Comparison of ENCODE assay signal across 15 cellular contexts in genomic region chr16:1752853-1753252, GRCh38. TPM values are rescaled to one million over a fixed set of nuclear protein-coding genes. Genes with fewer than 3 reads are reported as not detected.
DNase-seq lines count a peak whose midpoint lies in the region; ATAC-seq, FAIRE-seq and TF ChIP-seq lines count a peak whose summit lies in the region.
"Had no signal": no experiment of that assay in that cellular context is flagged by ENCODE, and none has a peak within 500 bp of the region (broad histone marks: within the 10 kb centered on the region; RNA-seq: fewer than 3 reads in every experiment).

No MANE protein-coding gene starts in this region.

- H3K9me3 Mint-ChIP-seq in IgD-negative memory B cell, result no peaks in the 10 kb centered on the region
- no peaks in the 10 kb centered on the region for H3K9me3 Mint-ChIP-seq in chondrocyte (ENCODE audit: low read depth)
- H3K9me3 Mint-ChIP-seq: CD4-positive, alpha-beta T cell had no signal

- no peaks in the 10 kb centered on the region for H3K36me3 Mint-ChIP-seq in IgD-negative memory B cell
- peaks cover 19% of the 10 kb centered on the region for H3K36me3 Mint-ChIP-seq in chondrocyte (ENCODE audit: low read depth)

- DNase-seq in NCI-H2171 treated with DMSO at 0.1 percent for 48 hours (lab: John Stamatoyannopoulos, UW) (peak; percentile 68), NCI-H2171 (lab: John Stamatoyannopoulos, UW) (no peak), chondrocyte (ENCODE audit: low spot score) (no peak), GM19239 (ENCODE audit: insufficient read length, low spot score) (no peak)
- DNase-seq: AML-193; Caco-2; CD4-positive, alpha-beta T cell; GDM1; GM23248; KBM-7 had no signal

- no peak for ATAC-seq in HG03520 (IDR thresholded peaks at IDR 0.05; ENCODE audit: unreplicated experiment)
- ATAC-seq in HG02623 (IDR thresholded peaks at IDR 0.05; ENCODE audit: unreplicated experiment), result no peak
- ATAC-seq: A549 had no signal

- H3K27ac Mint-ChIP-seq in IgD-negative memory B cell, result peak overlapping the region in 2 of 3 donors; percentile 73
- H3K27ac Mint-ChIP-seq in chondrocyte (ENCODE audit: unreplicated experiment), result peak overlapping the region; percentile 17
- H3K27ac Mint-ChIP-seq: CD4-positive, alpha-beta T cell had no signal

- no peak for TF ChIP-seq CTCF in chondrocyte (IDR thresholded peaks at IDR 0.05)

- H3K4me1 Mint-ChIP-seq in IgD-negative memory B cell, result no peaks in the 10 kb centered on the region
- H3K4me1 Mint-ChIP-seq in chondrocyte (ENCODE audit: low read depth), result no peaks in the 10 kb centered on the region

- no peak overlapping the region for H3K4me3 Mint-ChIP-seq in IgD-negative memory B cell
- H3K4me3 Mint-ChIP-seq in chondrocyte (ENCODE audit: unreplicated experiment), result no peak overlapping the region
- H3K4me3 Mint-ChIP-seq: CD4-positive, alpha-beta T cell had no signal

- H3K27me3 Mint-ChIP-seq in IgD-negative memory B cell (no peaks in the 10 kb centered on the region), chondrocyte (ENCODE audit: low read depth) (no peaks in the 10 kb centered on the region)
- H3K27me3 Mint-ChIP-seq: CD4-positive, alpha-beta T cell had no signal

- no peak for FAIRE-seq in GM19239 (lab: Jason Lieb, UNC)
- FAIRE-seq: A549, D721Med had no signal

RNA-seq across cellular contexts. Expression of gene NME3, which starts 18.5 kb away (rescaled TPM):
- polyA plus RNA-seq in IgD-negative memory B cell, result 66.1 TPM
- total RNA-seq in chondrocyte, result 51.0 to 62.9 TPM (median 53.8 TPM) in 3 replicates

RNA-seq across cellular contexts. Expression of gene EME2, which starts 19.8 kb away (rescaled TPM):
- polyA plus RNA-seq in IgD-negative memory B cell, result 1.5 TPM
- total RNA-seq in chondrocyte, result 16.9 to 28.4 TPM (median 19.7 TPM) in 3 replicates

RNA-seq across cellular contexts. Expression of gene MRPS34, which starts 20.1 kb away (rescaled TPM):
- polyA plus RNA-seq in IgD-negative memory B cell, result 156 TPM
- 54.5 to 78.7 TPM (median 60.4 TPM) in 3 replicates for total RNA-seq in chondrocyte

RNA-seq across cellular contexts. Expression of gene SPSB3, which starts 29.5 kb away (rescaled TPM):
- polyA plus RNA-seq in IgD-negative memory B cell, result 55.2 TPM
- 30.8 to 32.1 TPM (median 31.5 TPM) in 3 replicates for total RNA-seq in chondrocyte

RNA-seq across cellular contexts. Expression of gene NUBP2, which starts 29.9 kb away (rescaled TPM):
- polyA plus RNA-seq in IgD-negative memory B cell, result 76.9 TPM
- 36.5 to 46.0 TPM (median 40.7 TPM) in 3 replicates for total RNA-seq in chondrocyte
